1 cellular context compared by ENCODE assay signal in genomic region chr18:7369006-7369405, GRCh38.
TF ChIP-seq lines count a peak whose summit lies in the region.

No MANE protein-coding gene starts in this region.

TF ChIP-seq in GM23338, 12 proteins besides CTCF, POLR2A, EP300 and RAD21 (continued from another document):
- TF ChIP-seq, protein P1, sequence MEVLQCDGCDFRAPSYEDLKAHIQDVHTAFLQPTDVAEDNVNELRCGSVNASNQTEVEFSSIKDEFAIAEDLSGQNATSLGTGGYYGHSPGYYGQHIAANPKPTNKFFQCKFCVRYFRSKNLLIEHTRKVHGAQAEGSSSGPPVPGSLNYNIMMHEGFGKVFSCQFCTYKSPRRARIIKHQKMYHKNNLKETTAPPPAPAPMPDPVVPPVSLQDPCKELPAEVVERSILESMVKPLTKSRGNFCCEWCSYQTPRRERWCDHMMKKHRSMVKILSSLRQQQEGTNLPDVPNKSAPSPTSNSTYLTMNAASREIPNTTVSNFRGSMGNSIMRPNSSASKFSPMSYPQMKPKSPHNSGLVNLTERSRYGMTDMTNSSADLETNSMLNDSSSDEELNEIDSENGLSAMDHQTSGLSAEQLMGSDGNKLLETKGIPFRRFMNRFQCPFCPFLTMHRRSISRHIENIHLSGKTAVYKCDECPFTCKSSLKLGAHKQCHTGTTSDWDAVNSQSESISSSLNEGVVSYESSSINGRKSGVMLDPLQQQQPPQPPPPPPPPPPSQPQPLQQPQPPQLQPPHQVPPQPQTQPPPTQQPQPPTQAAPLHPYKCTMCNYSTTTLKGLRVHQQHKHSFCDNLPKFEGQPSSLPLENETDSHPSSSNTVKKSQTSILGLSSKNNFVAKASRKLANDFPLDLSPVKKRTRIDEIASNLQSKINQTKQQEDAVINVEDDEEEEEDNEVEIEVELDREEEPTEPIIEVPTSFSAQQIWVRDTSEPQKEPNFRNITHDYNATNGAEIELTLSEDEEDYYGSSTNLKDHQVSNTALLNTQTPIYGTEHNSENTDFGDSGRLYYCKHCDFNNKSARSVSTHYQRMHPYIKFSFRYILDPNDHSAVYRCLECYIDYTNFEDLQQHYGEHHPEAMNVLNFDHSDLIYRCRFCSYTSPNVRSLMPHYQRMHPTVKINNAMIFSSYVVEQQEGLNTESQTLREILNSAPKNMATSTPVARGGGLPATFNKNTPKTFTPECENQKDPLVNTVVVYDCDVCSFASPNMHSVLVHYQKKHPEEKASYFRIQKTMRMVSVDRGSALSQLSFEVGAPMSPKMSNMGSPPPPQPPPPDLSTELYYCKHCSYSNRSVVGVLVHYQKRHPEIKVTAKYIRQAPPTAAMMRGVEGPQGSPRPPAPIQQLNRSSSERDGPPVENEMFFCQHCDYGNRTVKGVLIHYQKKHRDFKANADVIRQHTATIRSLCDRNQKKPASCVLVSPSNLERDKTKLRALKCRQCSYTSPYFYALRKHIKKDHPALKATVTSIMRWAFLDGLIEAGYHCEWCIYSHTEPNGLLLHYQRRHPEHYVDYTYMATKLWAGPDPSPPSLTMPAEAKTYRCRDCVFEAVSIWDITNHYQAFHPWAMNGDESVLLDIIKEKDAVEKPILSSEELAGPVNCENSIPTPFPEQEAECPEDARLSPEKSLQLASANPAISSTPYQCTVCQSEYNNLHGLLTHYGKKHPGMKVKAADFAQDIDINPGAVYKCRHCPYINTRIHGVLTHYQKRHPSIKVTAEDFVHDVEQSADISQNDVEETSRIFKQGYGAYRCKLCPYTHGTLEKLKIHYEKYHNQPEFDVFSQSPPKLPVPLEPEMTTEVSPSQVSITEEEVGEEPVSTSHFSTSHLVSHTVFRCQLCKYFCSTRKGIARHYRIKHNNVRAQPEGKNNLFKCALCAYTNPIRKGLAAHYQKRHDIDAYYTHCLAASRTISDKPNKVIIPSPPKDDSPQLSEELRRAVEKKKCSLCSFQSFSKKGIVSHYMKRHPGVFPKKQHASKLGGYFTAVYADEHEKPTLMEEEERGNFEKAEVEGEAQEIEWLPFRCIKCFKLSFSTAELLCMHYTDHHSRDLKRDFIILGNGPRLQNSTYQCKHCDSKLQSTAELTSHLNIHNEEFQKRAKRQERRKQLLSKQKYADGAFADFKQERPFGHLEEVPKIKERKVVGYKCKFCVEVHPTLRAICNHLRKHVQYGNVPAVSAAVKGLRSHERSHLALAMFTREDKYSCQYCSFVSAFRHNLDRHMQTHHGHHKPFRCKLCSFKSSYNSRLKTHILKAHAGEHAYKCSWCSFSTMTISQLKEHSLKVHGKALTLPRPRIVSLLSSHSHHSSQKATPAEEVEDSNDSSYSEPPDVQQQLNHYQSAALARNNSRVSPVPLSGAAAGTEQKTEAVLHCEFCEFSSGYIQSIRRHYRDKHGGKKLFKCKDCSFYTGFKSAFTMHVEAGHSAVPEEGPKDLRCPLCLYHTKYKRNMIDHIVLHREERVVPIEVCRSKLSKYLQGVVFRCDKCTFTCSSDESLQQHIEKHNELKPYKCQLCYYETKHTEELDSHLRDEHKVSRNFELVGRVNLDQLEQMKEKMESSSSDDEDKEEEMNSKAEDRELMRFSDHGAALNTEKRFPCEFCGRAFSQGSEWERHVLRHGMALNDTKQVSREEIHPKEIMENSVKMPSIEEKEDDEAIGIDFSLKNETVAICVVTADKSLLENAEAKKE (CRISPR knock-in tag; IDR thresholded peaks at IDR 0.05), result no peak
- TF ChIP-seq EZH2 (IDR thresholded peaks at IDR 0.05; ENCODE audit: low read depth, unreplicated experiment), result no peak
TF ChIP-seq in GM23338: peak in this region for 0.
